In the genomic region with DNA sequence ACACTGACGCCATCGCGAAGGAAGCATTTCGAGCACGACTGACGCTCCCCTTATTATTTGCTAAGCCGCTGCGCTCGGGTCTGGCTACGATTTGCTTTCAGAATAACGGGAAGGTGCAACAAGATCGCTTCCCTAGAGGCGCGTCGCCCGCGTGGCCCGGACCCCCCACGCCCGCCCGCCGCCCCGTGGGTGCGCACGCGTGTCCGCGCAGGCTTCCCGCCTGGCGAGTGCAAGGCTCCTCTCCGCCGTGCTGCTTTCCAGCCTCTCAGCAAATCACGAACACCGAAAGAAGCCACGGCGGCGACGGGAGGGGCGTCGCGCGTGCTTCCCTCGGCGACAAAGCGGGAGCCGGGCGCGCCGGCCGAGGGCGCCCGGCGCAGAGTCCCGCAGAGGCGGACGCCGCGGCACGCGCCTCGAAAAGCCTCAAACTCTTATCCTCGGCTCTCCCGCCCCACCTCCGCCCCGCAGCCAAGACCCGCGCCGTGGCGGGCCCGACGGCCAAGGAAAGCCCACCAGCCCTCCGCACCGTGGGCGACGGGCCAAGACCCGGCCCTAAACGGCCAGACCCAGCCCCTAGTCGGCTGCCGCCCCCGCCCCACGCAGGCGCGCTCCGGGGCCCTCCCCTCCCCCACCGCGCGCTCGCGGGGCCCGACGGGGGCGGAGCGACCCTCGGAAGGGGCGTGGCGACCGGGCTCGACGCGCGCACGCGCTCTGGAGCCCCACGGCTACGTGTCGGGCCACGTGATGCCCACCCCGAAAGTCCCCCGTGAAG, we compare ENCODE assay signal across 1 cellular context.
TF ChIP-seq lines count a peak whose summit lies in the region.

No MANE protein-coding gene starts in this region.

TF ChIP-seq in HepG2, 621 proteins besides CTCF, POLR2A, EP300 and RAD21 (continued from another document and continues in another):
- TF ChIP-seq, protein P1, sequence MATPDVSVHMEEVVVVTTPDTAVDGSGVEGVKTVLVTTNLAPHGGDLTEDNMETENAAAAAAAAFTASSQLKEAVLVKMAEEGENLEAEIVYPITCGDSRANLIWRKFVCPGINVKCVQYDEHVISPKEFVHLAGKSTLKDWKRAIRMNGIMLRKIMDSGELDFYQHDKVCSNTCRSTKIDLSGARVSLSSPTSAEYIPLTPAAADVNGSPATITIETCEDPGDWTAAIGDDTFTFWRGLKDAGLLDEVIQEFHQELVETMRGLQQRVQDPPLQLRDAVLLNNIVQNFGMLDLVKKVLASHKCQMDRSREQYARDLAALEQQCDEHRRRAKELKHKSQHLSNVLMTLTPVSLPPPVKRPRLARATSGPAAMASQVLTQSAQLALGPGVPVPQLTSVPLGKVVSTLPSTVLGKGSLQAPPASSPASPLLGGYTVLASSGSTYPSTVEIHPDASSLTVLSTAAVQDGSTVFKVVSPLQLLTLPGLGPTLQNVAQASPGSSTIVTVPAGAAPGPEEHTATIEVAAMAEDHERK (CRISPR knock-in tag; IDR thresholded peaks at IDR 0.05; ENCODE audit: low read depth) = no peak
- TF ChIP-seq HMG20B (CRISPR knock-in tag; conservative IDR thresholded peaks at IDR 0.05) = peak; percentile 50; the same call in 1 of the 2 replicates
- peak; percentile 81; the same call in 1 of the 2 replicates for TF ChIP-seq MXD4 (CRISPR knock-in tag; IDR thresholded peaks at IDR 0.05)
- TF ChIP-seq, protein P2, sequence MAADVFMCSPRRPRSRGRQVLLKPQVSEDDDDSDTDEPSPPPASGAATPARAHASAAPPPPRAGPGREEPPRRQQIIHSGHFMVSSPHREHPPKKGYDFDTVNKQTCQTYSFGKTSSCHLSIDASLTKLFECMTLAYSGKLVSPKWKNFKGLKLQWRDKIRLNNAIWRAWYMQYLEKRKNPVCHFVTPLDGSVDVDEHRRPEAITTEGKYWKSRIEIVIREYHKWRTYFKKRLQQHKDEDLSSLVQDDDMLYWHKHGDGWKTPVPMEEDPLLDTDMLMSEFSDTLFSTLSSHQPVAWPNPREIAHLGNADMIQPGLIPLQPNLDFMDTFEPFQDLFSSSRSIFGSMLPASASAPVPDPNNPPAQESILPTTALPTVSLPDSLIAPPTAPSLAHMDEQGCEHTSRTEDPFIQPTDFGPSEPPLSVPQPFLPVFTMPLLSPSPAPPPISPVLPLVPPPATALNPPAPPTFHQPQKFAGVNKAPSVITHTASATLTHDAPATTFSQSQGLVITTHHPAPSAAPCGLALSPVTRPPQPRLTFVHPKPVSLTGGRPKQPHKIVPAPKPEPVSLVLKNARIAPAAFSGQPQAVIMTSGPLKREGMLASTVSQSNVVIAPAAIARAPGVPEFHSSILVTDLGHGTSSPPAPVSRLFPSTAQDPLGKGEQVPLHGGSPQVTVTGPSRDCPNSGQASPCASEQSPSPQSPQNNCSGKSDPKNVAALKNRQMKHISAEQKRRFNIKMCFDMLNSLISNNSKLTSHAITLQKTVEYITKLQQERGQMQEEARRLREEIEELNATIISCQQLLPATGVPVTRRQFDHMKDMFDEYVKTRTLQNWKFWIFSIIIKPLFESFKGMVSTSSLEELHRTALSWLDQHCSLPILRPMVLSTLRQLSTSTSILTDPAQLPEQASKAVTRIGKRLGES (CRISPR knock-in tag; IDR thresholded peaks at IDR 0.05; ENCODE audit: borderline replicate concordance) = peak; percentile 54
- TF ChIP-seq, protein P3, sequence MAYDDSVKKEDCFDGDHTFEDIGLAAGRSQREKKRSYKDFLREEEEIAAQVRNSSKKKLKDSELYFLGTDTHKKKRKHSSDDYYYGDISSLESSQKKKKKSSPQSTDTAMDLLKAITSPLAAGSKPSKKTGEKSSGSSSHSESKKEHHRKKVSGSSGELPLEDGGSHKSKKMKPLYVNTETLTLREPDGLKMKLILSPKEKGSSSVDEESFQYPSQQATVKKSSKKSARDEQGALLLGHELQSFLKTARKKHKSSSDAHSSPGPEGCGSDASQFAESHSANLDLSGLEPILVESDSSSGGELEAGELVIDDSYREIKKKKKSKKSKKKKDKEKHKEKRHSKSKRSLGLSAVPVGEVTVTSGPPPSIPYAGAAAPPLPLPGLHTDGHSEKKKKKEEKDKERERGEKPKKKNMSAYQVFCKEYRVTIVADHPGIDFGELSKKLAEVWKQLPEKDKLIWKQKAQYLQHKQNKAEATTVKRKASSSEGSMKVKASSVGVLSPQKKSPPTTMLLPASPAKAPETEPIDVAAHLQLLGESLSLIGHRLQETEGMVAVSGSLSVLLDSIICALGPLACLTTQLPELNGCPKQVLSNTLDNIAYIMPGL (CRISPR knock-in tag; IDR thresholded peaks at IDR 0.05; ENCODE audit: borderline replicate concordance in 1 of 2, low read depth in 1 of 2) = peak in 1 of 2 experiments; percentile 84; a peak in 2 of 4 replicates
- TF ChIP-seq, protein P4, sequence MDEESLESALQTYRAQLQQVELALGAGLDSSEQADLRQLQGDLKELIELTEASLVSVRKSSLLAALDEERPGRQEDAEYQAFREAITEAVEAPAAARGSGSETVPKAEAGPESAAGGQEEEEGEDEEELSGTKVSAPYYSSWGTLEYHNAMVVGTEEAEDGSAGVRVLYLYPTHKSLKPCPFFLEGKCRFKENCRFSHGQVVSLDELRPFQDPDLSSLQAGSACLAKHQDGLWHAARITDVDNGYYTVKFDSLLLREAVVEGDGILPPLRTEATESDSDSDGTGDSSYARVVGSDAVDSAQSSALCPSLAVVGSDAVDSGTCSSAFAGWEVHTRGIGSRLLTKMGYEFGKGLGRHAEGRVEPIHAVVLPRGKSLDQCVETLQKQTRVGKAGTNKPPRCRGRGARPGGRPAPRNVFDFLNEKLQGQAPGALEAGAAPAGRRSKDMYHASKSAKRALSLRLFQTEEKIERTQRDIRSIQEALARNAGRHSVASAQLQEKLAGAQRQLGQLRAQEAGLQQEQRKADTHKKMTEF (CRISPR knock-in tag; IDR thresholded peaks at IDR 0.05) = peak; percentile 84
- peak; percentile 86 for TF ChIP-seq PHF8 (CRISPR knock-in tag; IDR thresholded peaks at IDR 0.05)
- no peak for TF ChIP-seq TOE1 (CRISPR knock-in tag; IDR thresholded peaks at IDR 0.05)
- peak; percentile 57; the same call in 1 of the 2 replicates for TF ChIP-seq MBNL3 (CRISPR knock-in tag; conservative IDR thresholded peaks at IDR 0.05)
- TF ChIP-seq NKX3-1 (CRISPR knock-in tag; IDR thresholded peaks at IDR 0.05) = peak; percentile 37; the same call in 1 of the 2 replicates
- no peak; the same call in 1 of the 2 replicates for TF ChIP-seq SATB2 (CRISPR knock-in tag; IDR thresholded peaks at IDR 0.05)
- TF ChIP-seq ZFP36L2 (CRISPR knock-in tag; IDR thresholded peaks at IDR 0.05) = no peak
- TF ChIP-seq ZNF678 (CRISPR knock-in tag; IDR thresholded peaks at IDR 0.05) = 0 out of 2 replicates have a peak, but pooled peaks have one; percentile 30
- TF ChIP-seq KAT7 (CRISPR knock-in tag; IDR thresholded peaks at IDR 0.05; ENCODE audit: borderline replicate concordance) = peak; percentile 85
- no peak; the same call in 1 of the 2 replicates for TF ChIP-seq ZBTB1 (CRISPR knock-in tag; IDR thresholded peaks at IDR 0.05; ENCODE audit: borderline replicate concordance)
- TF ChIP-seq HMGA1 (CRISPR knock-in tag; conservative IDR thresholded peaks at IDR 0.05) = no peak
- TF ChIP-seq, protein P5, sequence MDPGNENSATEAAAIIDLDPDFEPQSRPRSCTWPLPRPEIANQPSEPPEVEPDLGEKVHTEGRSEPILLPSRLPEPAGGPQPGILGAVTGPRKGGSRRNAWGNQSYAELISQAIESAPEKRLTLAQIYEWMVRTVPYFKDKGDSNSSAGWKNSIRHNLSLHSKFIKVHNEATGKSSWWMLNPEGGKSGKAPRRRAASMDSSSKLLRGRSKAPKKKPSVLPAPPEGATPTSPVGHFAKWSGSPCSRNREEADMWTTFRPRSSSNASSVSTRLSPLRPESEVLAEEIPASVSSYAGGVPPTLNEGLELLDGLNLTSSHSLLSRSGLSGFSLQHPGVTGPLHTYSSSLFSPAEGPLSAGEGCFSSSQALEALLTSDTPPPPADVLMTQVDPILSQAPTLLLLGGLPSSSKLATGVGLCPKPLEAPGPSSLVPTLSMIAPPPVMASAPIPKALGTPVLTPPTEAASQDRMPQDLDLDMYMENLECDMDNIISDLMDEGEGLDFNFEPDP (CRISPR knock-in tag; conservative IDR thresholded peaks at IDR 0.05) = no peak
- no peak for TF ChIP-seq RBAK (CRISPR knock-in tag; IDR thresholded peaks at IDR 0.05)
- no peak for TF ChIP-seq ZNF20 (CRISPR knock-in tag; IDR thresholded peaks at IDR 0.05)
- TF ChIP-seq ZNF883 (CRISPR knock-in tag; IDR thresholded peaks at IDR 0.05; ENCODE audit: not compliant biosample characterization) = peak; percentile 95
- TF ChIP-seq CBFB (CRISPR knock-in tag; IDR thresholded peaks at IDR 0.05) = peak; percentile 67
- TF ChIP-seq ZNF567 (CRISPR knock-in tag; IDR thresholded peaks at IDR 0.05; ENCODE audit: borderline replicate concordance) = no peak; the same call in 1 of the 2 replicates
- TF ChIP-seq LCORL (IDR thresholded peaks at IDR 0.05) = no peak
- TF ChIP-seq LCORL (CRISPR knock-in tag; IDR thresholded peaks at IDR 0.05) = no peak
- TF ChIP-seq TCF7 (IDR thresholded peaks at IDR 0.05; ENCODE audit: low read depth) = no peak
- TF ChIP-seq ZNF543 (CRISPR knock-in tag; IDR thresholded peaks at IDR 0.05) = peak; percentile 71; the same call in 1 of the 2 replicates
- TF ChIP-seq, protein P6, sequence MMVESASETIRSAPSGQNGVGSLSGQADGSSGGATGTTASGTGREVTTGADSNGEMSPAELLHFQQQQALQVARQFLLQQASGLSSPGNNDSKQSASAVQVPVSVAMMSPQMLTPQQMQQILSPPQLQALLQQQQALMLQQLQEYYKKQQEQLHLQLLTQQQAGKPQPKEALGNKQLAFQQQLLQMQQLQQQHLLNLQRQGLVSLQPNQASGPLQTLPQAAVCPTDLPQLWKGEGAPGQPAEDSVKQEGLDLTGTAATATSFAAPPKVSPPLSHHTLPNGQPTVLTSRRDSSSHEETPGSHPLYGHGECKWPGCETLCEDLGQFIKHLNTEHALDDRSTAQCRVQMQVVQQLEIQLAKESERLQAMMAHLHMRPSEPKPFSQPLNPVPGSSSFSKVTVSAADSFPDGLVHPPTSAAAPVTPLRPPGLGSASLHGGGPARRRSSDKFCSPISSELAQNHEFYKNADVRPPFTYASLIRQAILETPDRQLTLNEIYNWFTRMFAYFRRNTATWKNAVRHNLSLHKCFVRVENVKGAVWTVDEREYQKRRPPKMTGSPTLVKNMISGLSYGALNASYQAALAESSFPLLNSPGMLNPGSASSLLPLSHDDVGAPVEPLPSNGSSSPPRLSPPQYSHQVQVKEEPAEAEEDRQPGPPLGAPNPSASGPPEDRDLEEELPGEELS (CRISPR knock-in tag; IDR thresholded peaks at IDR 0.05) = no peak
- TF ChIP-seq, protein P7, sequence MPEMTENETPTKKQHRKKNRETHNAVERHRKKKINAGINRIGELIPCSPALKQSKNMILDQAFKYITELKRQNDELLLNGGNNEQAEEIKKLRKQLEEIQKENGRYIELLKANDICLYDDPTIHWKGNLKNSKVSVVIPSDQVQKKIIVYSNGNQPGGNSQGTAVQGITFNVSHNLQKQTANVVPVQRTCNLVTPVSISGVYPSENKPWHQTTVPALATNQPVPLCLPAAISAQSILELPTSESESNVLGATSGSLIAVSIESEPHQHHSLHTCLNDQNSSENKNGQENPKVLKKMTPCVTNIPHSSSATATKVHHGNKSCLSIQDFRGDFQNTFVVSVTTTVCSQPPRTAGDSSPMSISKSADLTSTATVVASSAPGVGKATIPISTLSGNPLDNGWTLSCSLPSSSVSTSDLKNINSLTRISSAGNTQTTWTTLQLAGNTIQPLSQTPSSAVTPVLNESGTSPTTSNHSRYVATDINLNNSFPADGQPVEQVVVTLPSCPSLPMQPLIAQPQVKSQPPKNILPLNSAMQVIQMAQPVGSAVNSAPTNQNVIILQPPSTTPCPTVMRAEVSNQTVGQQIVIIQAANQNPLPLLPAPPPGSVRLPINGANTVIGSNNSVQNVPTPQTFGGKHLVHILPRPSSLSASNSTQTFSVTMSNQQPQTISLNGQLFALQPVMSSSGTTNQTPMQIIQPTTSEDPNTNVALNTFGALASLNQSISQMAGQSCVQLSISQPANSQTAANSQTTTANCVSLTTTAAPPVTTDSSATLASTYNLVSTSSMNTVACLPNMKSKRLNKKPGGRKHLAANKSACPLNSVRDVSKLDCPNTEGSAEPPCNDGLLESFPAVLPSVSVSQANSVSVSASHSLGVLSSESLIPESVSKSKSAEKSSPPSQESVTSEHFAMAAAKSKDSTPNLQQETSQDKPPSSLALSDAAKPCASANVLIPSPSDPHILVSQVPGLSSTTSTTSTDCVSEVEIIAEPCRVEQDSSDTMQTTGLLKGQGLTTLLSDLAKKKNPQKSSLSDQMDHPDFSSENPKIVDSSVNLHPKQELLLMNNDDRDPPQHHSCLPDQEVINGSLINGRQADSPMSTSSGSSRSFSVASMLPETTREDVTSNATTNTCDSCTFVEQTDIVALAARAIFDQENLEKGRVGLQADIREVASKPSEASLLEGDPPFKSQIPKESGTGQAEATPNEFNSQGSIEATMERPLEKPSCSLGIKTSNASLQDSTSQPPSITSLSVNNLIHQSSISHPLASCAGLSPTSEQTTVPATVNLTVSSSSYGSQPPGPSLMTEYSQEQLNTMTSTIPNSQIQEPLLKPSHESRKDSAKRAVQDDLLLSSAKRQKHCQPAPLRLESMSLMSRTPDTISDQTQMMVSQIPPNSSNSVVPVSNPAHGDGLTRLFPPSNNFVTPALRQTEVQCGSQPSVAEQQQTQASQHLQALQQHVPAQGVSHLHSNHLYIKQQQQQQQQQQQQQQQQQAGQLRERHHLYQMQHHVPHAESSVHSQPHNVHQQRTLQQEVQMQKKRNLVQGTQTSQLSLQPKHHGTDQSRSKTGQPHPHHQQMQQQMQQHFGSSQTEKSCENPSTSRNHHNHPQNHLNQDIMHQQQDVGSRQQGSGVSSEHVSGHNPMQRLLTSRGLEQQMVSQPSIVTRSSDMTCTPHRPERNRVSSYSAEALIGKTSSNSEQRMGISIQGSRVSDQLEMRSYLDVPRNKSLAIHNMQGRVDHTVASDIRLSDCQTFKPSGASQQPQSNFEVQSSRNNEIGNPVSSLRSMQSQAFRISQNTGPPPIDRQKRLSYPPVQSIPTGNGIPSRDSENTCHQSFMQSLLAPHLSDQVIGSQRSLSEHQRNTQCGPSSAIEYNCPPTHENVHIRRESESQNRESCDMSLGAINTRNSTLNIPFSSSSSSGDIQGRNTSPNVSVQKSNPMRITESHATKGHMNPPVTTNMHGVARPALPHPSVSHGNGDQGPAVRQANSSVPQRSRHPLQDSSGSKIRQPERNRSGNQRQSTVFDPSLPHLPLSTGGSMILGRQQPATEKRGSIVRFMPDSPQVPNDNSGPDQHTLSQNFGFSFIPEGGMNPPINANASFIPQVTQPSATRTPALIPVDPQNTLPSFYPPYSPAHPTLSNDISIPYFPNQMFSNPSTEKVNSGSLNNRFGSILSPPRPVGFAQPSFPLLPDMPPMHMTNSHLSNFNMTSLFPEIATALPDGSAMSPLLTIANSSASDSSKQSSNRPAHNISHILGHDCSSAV (CRISPR knock-in tag; IDR thresholded peaks at IDR 0.05; ENCODE audit: borderline replicate concordance) = peak; percentile 48; the same call in 1 of the 2 replicates
- no peak; the same call in 1 of the 2 replicates for TF ChIP-seq SPEN (CRISPR knock-in tag; IDR thresholded peaks at IDR 0.05; ENCODE audit: low read depth)
- no peak for TF ChIP-seq RCOR2 (CRISPR knock-in tag; IDR thresholded peaks at IDR 0.05)
